In genomic region chr7:22008011-22008410, GRCh38 we compare ENCODE assay signal across 22 cellular contexts.
"Had no signal": no experiment of that assay in that cellular context is flagged by ENCODE, and none has a peak within 500 bp of the region (broad histone marks: within the 10 kb centered on the region; RNA-seq: fewer than 3 reads in every experiment).

No MANE protein-coding gene starts in this region.

- H3K27ac ChIP-seq: esophagus squamous epithelium, heart right ventricle, lower lobe of right lung, right lobe of liver, tibial nerve, VCaP had no signal

- H3K4me1 ChIP-seq: esophagus squamous epithelium, heart right ventricle, lower lobe of right lung, right lobe of liver, tibial nerve had no signal

- ATAC-seq: activated CD4-positive, CD25-positive, alpha-beta regulatory T cell treated with anti-CD3 and anti-CD28 coated beads, Interleukin-2, amount 50 U/mL, for 24 hours; activated T-cell treated with anti-CD3 and anti-CD28 coated beads, Interleukin-2, amount 50 U/mL, for 4 hours; activated T-helper 17 cell treated with anti-CD3 and anti-CD28 coated beads, Interleukin-2, amount 50 U/mL, for 72 hours; heart right ventricle; left lobe of liver; lower lobe of right lung; natural killer cell; right lobe of liver had no signal

- DNase-seq: activated CD4-positive, alpha-beta memory T cell treated with anti-CD3 and anti-CD28 coated beads, Interleukin-2, amount 10 ng/mL, durations not matched to agents 7 days and 5 days; activated CD4-positive, alpha-beta T cell treated with anti-CD3 and anti-CD28 coated beads, Interleukin-2, amount 10 ng/mL, durations not matched to agents 24 days and 14 days; activated gamma-delta T cell treated with Interleukin-2 at 50 U/mL for 16 hours; activated naive CD4-positive, alpha-beta T cell treated with anti-CD3 and anti-CD28 coated beads, Interleukin-2, amount 50 U/mL, for 16 hours; activated T-cell treated with anti-CD3 and anti-CD28 coated beads, Interleukin-2, amount 50 U/mL, for 4 hours; amniotic stem cell; esophagus squamous epithelium; foreskin melanocyte; heart right ventricle; kidney glomerular epithelial cell; lower lobe of right lung; mesenchymal stem cell; natural killer cell; right lobe of liver; stimulated activated CD4-positive, alpha-beta T cell treated with anti-CD3 and anti-CD28 coated beads, Interleukin-2, amount 100 ng/mL, for 48 hours; stimulated activated naive CD4-positive, alpha-beta T cell treated with Interleukin-2 at 50 U/mL for 16 hours; T-helper 9 cell had no signal

- H3K9me3 ChIP-seq: esophagus squamous epithelium, heart right ventricle, lower lobe of right lung, right lobe of liver, tibial nerve had no signal

- H3K4me3 ChIP-seq: esophagus squamous epithelium, heart right ventricle, lower lobe of right lung, right lobe of liver, tibial nerve had no signal

- H3K27me3 ChIP-seq: esophagus squamous epithelium, right lobe of liver had no signal

- H3K36me3 ChIP-seq: esophagus squamous epithelium, heart right ventricle, lower lobe of right lung, right lobe of liver, tibial nerve had no signal
